ENCODE assay signal across 1 cellular context in genomic region chr2:207790898-207791297, GRCh38.
TF ChIP-seq lines count a peak whose summit lies in the region.

No MANE protein-coding gene starts in this region.

TF ChIP-seq in HepG2, 621 proteins besides CTCF, POLR2A, EP300 and RAD21:
- no peak for TF ChIP-seq ZKSCAN1 (IDR thresholded peaks at IDR 0.05; ENCODE audit: low read length)
- TF ChIP-seq ZNF777 (CRISPR knock-in tag; IDR thresholded peaks at IDR 0.05), result no peak
- no peak for TF ChIP-seq ZNF615 (CRISPR knock-in tag; IDR thresholded peaks at IDR 0.05; ENCODE audit: borderline replicate concordance)
- TF ChIP-seq NR3C1 (CRISPR knock-in tag; IDR thresholded peaks at IDR 0.05), result no peak
- 0 out of 2 replicates have a peak, but pooled peaks have one; percentile 38 for TF ChIP-seq BCL3 (CRISPR knock-in tag; IDR thresholded peaks at IDR 0.05)
